ENCODE assay signal across 8 cellular contexts in genomic region chr16:72561-73537, GRCh38. TPM values are rescaled to one million over a fixed set of nuclear protein-coding genes. Genes with fewer than 3 reads are reported as not detected.
A peak's percentile ranks its signal among the peaks of the same experiment; 100 is the strongest.
DNase-seq lines count a peak whose midpoint lies in the region; ATAC-seq lines count a peak whose summit lies in the region.

A gene with protein sequence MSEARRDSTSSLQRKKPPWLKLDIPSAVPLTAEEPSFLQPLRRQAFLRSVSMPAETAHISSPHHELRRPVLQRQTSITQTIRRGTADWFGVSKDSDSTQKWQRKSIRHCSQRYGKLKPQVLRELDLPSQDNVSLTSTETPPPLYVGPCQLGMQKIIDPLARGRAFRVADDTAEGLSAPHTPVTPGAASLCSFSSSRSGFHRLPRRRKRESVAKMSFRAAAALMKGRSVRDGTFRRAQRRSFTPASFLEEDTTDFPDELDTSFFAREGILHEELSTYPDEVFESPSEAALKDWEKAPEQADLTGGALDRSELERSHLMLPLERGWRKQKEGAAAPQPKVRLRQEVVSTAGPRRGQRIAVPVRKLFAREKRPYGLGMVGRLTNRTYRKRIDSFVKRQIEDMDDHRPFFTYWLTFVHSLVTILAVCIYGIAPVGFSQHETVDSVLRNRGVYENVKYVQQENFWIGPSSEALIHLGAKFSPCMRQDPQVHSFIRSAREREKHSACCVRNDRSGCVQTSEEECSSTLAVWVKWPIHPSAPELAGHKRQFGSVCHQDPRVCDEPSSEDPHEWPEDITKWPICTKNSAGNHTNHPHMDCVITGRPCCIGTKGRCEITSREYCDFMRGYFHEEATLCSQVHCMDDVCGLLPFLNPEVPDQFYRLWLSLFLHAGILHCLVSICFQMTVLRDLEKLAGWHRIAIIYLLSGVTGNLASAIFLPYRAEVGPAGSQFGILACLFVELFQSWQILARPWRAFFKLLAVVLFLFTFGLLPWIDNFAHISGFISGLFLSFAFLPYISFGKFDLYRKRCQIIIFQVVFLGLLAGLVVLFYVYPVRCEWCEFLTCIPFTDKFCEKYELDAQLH (minus strand): TSS chr16:72631. CDS start chr16:65015, 7,616 bp downstream.

- intact Hi-C loops in right cardiac atrium (cut with DNase I): no loop called here

- H3K4me2 ChIP-seq in BLaER1 treated with 17β-estradiol and CSF1 and Interleukin-3, amounts not matched to agents 10 nM and 100 nM: peak within 1 kb of the TSS; percentile 96 to 100 (median 99)

- H4K20me1 ChIP-seq in BLaER1 treated with 17β-estradiol and CSF1 and Interleukin-3, amounts not matched to agents 10 nM and 100 nM: peaks cover 0 to 40% (median 15%) of the 10 kb centered on the region in 11 experiments; a peak in 13 of 22 replicates

- peaks cover 18 to 56% (median 47%) of the 10 kb centered on the region in 11 experiments for H3K27me3 ChIP-seq in BLaER1 treated with 17β-estradiol and CSF1 and Interleukin-3, amounts not matched to agents 10 nM and 100 nM
- no peaks in the 10 kb centered on the region for H3K27me3 ChIP-seq in HUES64 (ENCODE audit: insufficient read depth, low read length)
- no peaks in the 10 kb centered on the region for H3K27me3 ChIP-seq in right cardiac atrium (ENCODE audit: control insufficient read depth, insufficient read depth)
- no peaks in the 10 kb centered on the region for H3K27me3 ChIP-seq in rectal smooth muscle tissue (ENCODE audit: control insufficient read depth, insufficient read depth, low read length)

- H3K27ac ChIP-seq in BLaER1 treated with 17β-estradiol and CSF1 and Interleukin-3, amounts not matched to agents 10 nM and 100 nM: peak within 1 kb of the TSS; percentile 35 to 99 (median 64); a peak in 21 of 22 replicates
- H3K27ac ChIP-seq in HUES64 (ENCODE audit: low read depth, low read length): peak within 1 kb of the TSS; percentile 81; the same call in 1 of the 2 replicates
- H3K27ac ChIP-seq in right cardiac atrium (ENCODE audit: low read length): peak within 1 kb of the TSS; percentile 91
- H3K27ac ChIP-seq in rectal smooth muscle tissue (ENCODE audit: low read depth, low read length): peak within 1 kb of the TSS; percentile 78

- ATAC-seq in right cardiac atrium (peak; percentile 51 to 69), HG02852 (IDR thresholded peaks at IDR 0.05; ENCODE audit: unreplicated experiment) (no peak)

- 19% methylated on average over 62 of the region's 62 CpGs for WGBS in HUES64
- WGBS in right cardiac atrium: 21% methylated on average over 61 of the region's 62 CpGs

- H3K9me3 ChIP-seq in BLaER1 treated with 17β-estradiol and CSF1 and Interleukin-3, amounts not matched to agents 10 nM and 100 nM (replicated peaks in 1 of 11): no peaks in the 10 kb centered on the region
- H3K9me3 ChIP-seq in HUES64 (ENCODE audit: insufficient read depth, low read depth, low read length) (no peaks in the 10 kb centered on the region), right cardiac atrium (ENCODE audit: control insufficient read depth, low read length) (no peaks in the 10 kb centered on the region)

- no peaks in the 10 kb centered on the region for H3K36me3 ChIP-seq in BLaER1 treated with 17β-estradiol and CSF1 and Interleukin-3, amounts not matched to agents 10 nM and 100 nM
- H3K36me3 ChIP-seq in HUES64 (ENCODE audit: insufficient read depth, low read length): no peaks in the 10 kb centered on the region
- H3K36me3 ChIP-seq in rectal smooth muscle tissue (ENCODE audit: control insufficient read depth, insufficient read depth, low read length): no peaks in the 10 kb centered on the region

- peak; percentile 35 for DNase-seq in amniotic epithelial cell (ENCODE audit: low read depth)
- DNase-seq in right cardiac atrium: peak; percentile 74 to 89 (median 89)
- no peak for DNase-seq in activated effector memory CD4-positive, alpha-beta T cell treated with anti-CD3 and anti-CD28 coated beads, Interleukin-2, amount 50 U/mL, for 16 hours
- DNase-seq in NCI-H446 treated with DMSO at 0.1 percent for 48 hours (lab: John Stamatoyannopoulos, UW): no peak

- H3K4me3 ChIP-seq in BLaER1 treated with 17β-estradiol and CSF1 and Interleukin-3, amounts not matched to agents 10 nM and 100 nM: peak within 1 kb of the TSS; percentile 51 to 77 (median 64)
- peak within 1 kb of the TSS; percentile 62 for H3K4me3 ChIP-seq in HUES64 (ENCODE audit: low read length)
- peak within 1 kb of the TSS; percentile 80 for H3K4me3 ChIP-seq in right cardiac atrium (ENCODE audit: low read length)
- peak within 1 kb of the TSS; percentile 72 for H3K4me3 ChIP-seq in rectal smooth muscle tissue (ENCODE audit: low read length)

- H3K9ac ChIP-seq in BLaER1 treated with 17β-estradiol and CSF1 and Interleukin-3, amounts not matched to agents 10 nM and 100 nM: peak within 1 kb of the TSS; percentile 67 to 79 (median 76)
- H3K9ac ChIP-seq in HUES64 (ENCODE audit: low read depth, low read length) (peak within 1 kb of the TSS; percentile 75), rectal smooth muscle tissue (ENCODE audit: low read length) (peak within 1 kb of the TSS; percentile 71)

- H3K4me1 ChIP-seq in BLaER1 treated with 17β-estradiol and CSF1 and Interleukin-3, amounts not matched to agents 10 nM and 100 nM: peaks cover 49 to 96% (median 85%) of the 10 kb centered on the region in 10 experiments
- H3K4me1 ChIP-seq in HUES64 (ENCODE audit: insufficient read depth, low read length) (peaks cover 50% of the 10 kb centered on the region), right cardiac atrium (ENCODE audit: control insufficient read depth, insufficient read depth, low read length) (peaks cover 22% of the 10 kb centered on the region), rectal smooth muscle tissue (ENCODE audit: control insufficient read depth, insufficient read depth, low read length) (peaks cover 20% of the 10 kb centered on the region)

RNA-seq across cellular contexts. Expression of the gene that starts here (rescaled TPM):
- polyA plus RNA-seq in HUES64 (2013, experiment 1 of 2): 17.7 TPM
- polyA plus RNA-seq in HUES64 (2013, experiment 2 of 2): 21.6 TPM
- 10 to 100 TPM; 20.4 to 26.7 (median 24.2) TPM for total RNA-seq in right cardiac atrium
- polyA plus RNA-seq in right cardiac atrium: 29.6 TPM

Comparison
In these comparisons a context has a peak if more than half of its experiments do, and no peak if none do; other contexts are left out.
1. DNase-seq: peak in amniotic epithelial cell (single experiment) and right cardiac atrium (3 of 3); none in activated effector memory CD4-positive, alpha-beta T cell treated with anti-CD3 and anti-CD28 coated beads, Interleukin-2, amount 50 U/mL, for 16 hours (single experiment) and NCI-H446 treated with DMSO at 0.1 percent for 48 hours (single experiment).
2. Peak in every context shown above with its lines, with median percentiles within 50 percentile points of each other: H3K27ac ChIP-seq, H3K4me3 ChIP-seq and H3K9ac ChIP-seq.